ENCODE assay signal across 1 cellular context in the genomic region with DNA sequence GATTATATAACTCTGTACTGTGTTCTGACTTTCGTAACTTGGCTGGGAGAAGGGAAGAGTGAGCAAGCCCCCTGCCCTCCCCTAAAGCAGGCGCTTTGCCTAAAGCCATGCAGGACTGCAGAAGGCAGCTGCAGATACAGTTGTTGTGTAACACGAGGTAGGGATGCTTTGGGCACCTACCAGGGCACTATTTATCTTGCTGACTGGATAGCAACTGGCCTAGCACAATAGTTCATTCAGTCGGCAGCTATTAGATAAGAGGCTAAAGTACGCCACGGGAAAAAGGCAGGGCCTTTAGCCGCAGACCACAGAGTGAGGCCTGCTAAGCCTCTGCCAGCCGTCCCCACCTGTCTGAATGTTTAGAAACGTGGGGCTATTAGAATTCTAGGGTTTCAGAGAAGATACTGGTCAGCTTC.
TF ChIP-seq lines count a peak whose summit lies in the region.

No MANE protein-coding gene starts in this region.

TF ChIP-seq in HepG2, 621 proteins besides CTCF, POLR2A, EP300 and RAD21 (continued from another document and continues in another):
- TF ChIP-seq HNF4G (IDR thresholded peaks at IDR 0.05; ENCODE audit: borderline replicate concordance, low read depth, low read length) (peak; percentile 85), HNF4G (CRISPR knock-in tag; IDR thresholded peaks at IDR 0.05; ENCODE audit: borderline replicate concordance, low read depth) (0 out of 2 replicates have a peak, but pooled peaks have one; percentile 86), SNAI1 (CRISPR knock-in tag; IDR thresholded peaks at IDR 0.05; ENCODE audit: borderline replicate concordance) (0 out of 2 replicates have a peak, but pooled peaks have one; percentile 38), FLYWCH1 (CRISPR knock-in tag; IDR thresholded peaks at IDR 0.05) (no peak), HOXD1 (CRISPR knock-in tag; IDR thresholded peaks at IDR 0.05) (no peak), ZNF75D (CRISPR knock-in tag; IDR thresholded peaks at IDR 0.05; ENCODE audit: borderline replicate concordance) (no peak), ZNF17 (CRISPR knock-in tag; IDR thresholded peaks at IDR 0.05) (no peak), PHF20 (CRISPR knock-in tag; IDR thresholded peaks at IDR 0.05) (no peak), KDM5B (CRISPR knock-in tag; IDR thresholded peaks at IDR 0.05; ENCODE audit: borderline replicate concordance) (0 out of 2 replicates have a peak, but pooled peaks have one; percentile 48), GFI1 (CRISPR knock-in tag; IDR thresholded peaks at IDR 0.05; ENCODE audit: borderline replicate concordance) (peak; percentile 73), ZNF839 (CRISPR knock-in tag; IDR thresholded peaks at IDR 0.05; ENCODE audit: borderline replicate concordance) (no peak), ARNT (IDR thresholded peaks at IDR 0.05) (no peak), GABPB1 (CRISPR knock-in tag; IDR thresholded peaks at IDR 0.05) (no peak; the same call in 1 of the 2 replicates), ZNF816 (CRISPR knock-in tag; IDR thresholded peaks at IDR 0.05; ENCODE audit: borderline replicate concordance) (no peak), ZNF138 (CRISPR knock-in tag; IDR thresholded peaks at IDR 0.05; ENCODE audit: low read depth) (no peak), KLF16 (CRISPR knock-in tag; IDR thresholded peaks at IDR 0.05) (peak in 1 of 2 experiments; percentile 16; a peak in 1 of 4 replicates), ZNF292 (CRISPR knock-in tag; IDR thresholded peaks at IDR 0.05; ENCODE audit: borderline replicate concordance, low read depth) (peak; percentile 80), NFYB (CRISPR knock-in tag; IDR thresholded peaks at IDR 0.05) (0 out of 2 replicates have a peak, but pooled peaks have one; percentile 14), PTBP1 (IDR thresholded peaks at IDR 0.05; ENCODE audit: low read depth, low read length, poor library complexity, severe bottlenecking) (no peak), NR2F6 (IDR thresholded peaks at IDR 0.05) (no peak; the same call in 1 of the 2 replicates), NR2F6 (CRISPR knock-in tag; IDR thresholded peaks at IDR 0.05) (peak; percentile 77; the same call in 1 of the 2 replicates), ZNF335 (CRISPR knock-in tag; IDR thresholded peaks at IDR 0.05) (peak; percentile 87; the same call in 1 of the 2 replicates), HNRNPK (IDR thresholded peaks at IDR 0.05; ENCODE audit: low read depth, low read length, poor library complexity, severe bottlenecking) (no peak), ZNF570 (CRISPR knock-in tag; IDR thresholded peaks at IDR 0.05; ENCODE audit: borderline replicate concordance) (no peak), ZFP36 (IDR thresholded peaks at IDR 0.05; ENCODE audit: borderline replicate concordance, low read depth, low read length, partially characterized antibody) (no peak), PAX8 (CRISPR knock-in tag; IDR thresholded peaks at IDR 0.05; ENCODE audit: borderline replicate concordance) (no peak), MBD4 (IDR thresholded peaks at IDR 0.05; ENCODE audit: borderline replicate concordance, low read length) (no peak), ZNF460 (CRISPR knock-in tag; IDR thresholded peaks at IDR 0.05; ENCODE audit: borderline replicate concordance) (no peak)
- TF ChIP-seq, protein P1, sequence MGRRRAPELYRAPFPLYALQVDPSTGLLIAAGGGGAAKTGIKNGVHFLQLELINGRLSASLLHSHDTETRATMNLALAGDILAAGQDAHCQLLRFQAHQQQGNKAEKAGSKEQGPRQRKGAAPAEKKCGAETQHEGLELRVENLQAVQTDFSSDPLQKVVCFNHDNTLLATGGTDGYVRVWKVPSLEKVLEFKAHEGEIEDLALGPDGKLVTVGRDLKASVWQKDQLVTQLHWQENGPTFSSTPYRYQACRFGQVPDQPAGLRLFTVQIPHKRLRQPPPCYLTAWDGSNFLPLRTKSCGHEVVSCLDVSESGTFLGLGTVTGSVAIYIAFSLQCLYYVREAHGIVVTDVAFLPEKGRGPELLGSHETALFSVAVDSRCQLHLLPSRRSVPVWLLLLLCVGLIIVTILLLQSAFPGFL (CRISPR knock-in tag; IDR thresholded peaks at IDR 0.05): no peak
- TF ChIP-seq, protein P2, sequence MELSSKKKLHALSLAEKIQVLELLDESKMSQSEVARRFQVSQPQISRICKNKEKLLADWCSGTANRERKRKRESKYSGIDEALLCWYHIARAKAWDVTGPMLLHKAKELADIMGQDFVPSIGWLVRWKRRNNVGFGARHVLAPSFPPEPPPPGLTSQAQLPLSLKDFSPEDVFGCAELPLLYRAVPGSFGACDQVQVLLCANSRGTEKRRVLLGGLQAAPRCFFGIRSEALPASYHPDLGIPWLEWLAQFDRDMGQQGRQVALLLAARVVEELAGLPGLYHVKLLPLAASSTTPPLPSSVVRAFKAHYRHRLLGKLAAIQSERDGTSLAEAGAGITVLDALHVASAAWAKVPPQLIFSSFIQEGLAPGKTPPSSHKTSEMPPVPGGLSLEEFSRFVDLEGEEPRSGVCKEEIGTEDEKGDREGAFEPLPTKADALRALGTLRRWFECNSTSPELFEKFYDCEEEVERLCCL (CRISPR knock-in tag; IDR thresholded peaks at IDR 0.05; ENCODE audit: borderline replicate concordance): no peak
- TF ChIP-seq, protein P3, sequence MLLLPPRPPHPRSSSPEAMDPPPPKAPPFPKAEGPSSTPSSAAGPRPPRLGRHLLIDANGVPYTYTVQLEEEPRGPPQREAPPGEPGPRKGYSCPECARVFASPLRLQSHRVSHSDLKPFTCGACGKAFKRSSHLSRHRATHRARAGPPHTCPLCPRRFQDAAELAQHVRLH (CRISPR knock-in tag; IDR thresholded peaks at IDR 0.05; ENCODE audit: borderline replicate concordance, low read depth): peak; percentile 68; the same call in 1 of the 2 replicates
- TF ChIP-seq, protein P4, sequence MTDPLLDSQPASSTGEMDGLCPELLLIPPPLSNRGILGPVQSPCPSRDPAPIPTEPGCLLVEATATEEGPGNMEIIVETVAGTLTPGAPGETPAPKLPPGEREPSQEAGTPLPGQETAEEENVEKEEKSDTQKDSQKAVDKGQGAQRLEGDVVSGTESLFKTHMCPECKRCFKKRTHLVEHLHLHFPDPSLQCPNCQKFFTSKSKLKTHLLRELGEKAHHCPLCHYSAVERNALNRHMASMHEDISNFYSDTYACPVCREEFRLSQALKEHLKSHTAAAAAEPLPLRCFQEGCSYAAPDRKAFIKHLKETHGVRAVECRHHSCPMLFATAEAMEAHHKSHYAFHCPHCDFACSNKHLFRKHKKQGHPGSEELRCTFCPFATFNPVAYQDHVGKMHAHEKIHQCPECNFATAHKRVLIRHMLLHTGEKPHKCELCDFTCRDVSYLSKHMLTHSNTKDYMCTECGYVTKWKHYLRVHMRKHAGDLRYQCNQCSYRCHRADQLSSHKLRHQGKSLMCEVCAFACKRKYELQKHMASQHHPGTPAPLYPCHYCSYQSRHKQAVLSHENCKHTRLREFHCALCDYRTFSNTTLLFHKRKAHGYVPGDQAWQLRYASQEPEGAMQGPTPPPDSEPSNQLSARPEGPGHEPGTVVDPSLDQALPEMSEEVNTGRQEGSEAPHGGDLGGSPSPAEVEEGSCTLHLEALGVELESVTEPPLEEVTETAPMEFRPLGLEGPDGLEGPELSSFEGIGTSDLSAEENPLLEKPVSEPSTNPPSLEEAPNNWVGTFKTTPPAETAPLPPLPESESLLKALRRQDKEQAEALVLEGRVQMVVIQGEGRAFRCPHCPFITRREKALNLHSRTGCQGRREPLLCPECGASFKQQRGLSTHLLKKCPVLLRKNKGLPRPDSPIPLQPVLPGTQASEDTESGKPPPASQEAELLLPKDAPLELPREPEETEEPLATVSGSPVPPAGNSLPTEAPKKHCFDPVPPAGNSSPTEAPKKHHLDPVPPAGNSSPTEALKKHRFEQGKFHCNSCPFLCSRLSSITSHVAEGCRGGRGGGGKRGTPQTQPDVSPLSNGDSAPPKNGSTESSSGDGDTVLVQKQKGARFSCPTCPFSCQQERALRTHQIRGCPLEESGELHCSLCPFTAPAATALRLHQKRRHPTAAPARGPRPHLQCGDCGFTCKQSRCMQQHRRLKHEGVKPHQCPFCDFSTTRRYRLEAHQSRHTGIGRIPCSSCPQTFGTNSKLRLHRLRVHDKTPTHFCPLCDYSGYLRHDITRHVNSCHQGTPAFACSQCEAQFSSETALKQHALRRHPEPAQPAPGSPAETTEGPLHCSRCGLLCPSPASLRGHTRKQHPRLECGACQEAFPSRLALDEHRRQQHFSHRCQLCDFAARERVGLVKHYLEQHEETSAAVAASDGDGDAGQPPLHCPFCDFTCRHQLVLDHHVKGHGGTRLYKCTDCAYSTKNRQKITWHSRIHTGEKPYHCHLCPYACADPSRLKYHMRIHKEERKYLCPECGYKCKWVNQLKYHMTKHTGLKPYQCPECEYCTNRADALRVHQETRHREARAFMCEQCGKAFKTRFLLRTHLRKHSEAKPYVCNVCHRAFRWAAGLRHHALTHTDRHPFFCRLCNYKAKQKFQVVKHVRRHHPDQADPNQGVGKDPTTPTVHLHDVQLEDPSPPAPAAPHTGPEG (CRISPR knock-in tag; IDR thresholded peaks at IDR 0.05): peak; percentile 42; the same call in 1 of the 2 replicates
- TF ChIP-seq, protein P5, sequence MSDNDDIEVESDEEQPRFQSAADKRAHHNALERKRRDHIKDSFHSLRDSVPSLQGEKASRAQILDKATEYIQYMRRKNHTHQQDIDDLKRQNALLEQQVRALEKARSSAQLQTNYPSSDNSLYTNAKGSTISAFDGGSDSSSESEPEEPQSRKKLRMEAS (IDR thresholded peaks at IDR 0.05): peak; percentile 51; the same call in 1 of the 2 replicates
- TF ChIP-seq, protein P6, sequence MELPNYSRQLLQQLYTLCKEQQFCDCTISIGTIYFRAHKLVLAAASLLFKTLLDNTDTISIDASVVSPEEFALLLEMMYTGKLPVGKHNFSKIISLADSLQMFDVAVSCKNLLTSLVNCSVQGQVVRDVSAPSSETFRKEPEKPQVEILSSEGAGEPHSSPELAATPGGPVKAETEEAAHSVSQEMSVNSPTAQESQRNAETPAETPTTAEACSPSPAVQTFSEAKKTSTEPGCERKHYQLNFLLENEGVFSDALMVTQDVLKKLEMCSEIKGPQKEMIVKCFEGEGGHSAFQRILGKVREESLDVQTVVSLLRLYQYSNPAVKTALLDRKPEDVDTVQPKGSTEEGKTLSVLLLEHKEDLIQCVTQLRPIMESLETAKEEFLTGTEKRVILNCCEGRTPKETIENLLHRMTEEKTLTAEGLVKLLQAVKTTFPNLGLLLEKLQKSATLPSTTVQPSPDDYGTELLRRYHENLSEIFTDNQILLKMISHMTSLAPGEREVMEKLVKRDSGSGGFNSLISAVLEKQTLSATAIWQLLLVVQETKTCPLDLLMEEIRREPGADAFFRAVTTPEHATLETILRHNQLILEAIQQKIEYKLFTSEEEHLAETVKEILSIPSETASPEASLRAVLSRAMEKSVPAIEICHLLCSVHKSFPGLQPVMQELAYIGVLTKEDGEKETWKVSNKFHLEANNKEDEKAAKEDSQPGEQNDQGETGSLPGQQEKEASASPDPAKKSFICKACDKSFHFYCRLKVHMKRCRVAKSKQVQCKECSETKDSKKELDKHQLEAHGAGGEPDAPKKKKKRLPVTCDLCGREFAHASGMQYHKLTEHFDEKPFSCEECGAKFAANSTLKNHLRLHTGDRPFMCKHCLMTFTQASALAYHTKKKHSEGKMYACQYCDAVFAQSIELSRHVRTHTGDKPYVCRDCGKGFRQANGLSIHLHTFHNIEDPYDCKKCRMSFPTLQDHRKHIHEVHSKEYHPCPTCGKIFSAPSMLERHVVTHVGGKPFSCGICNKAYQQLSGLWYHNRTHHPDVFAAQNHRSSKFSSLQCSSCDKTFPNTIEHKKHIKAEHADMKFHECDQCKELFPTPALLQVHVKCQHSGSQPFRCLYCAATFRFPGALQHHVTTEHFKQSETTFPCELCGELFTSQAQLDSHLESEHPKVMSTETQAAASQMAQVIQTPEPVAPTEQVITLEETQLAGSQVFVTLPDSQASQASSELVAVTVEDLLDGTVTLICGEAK (IDR thresholded peaks at IDR 0.05): no peak
- TF ChIP-seq, protein P6 (CRISPR knock-in tag; IDR thresholded peaks at IDR 0.05): 0 out of 2 replicates have a peak, but pooled peaks have one; percentile 18
